ENCODE assay signal across 33 cellular contexts in the genomic region with DNA sequence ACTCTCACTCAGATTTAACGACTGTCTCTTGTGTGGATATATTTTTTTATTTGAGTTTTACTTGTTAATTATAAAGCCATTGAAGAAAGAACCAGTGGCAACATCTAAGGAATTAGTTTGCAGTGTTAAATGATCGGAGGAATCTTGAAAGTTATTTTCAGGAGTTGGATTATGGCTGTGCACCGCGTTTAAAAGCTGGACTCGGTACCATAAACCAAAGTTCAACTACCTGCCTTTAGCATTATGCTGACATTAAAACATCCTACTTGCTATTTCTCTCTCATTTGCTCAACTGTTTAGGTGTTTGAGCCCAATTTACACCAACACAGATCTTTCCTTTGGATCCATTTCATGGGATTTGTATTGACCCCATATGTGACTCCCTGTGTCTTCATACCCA.
"Had no signal": no experiment of that assay in that cellular context is flagged by ENCODE, and none has a peak within 500 bp of the region (broad histone marks: within the 10 kb centered on the region; RNA-seq: fewer than 3 reads in every experiment).

No MANE protein-coding gene starts in this region.

- H3K27ac ChIP-seq: adrenal gland, ascending aorta, body of pancreas, brain microvascular endothelial cell, breast epithelium, cardiac muscle cell had no signal

- H3K4me1 ChIP-seq: adrenal gland, ascending aorta, body of pancreas, breast epithelium had no signal

- DNase-seq: activated effector memory CD4-positive, alpha-beta T cell treated with anti-CD3 and anti-CD28 coated beads, Interleukin-2, amount 50 U/mL, for 16 hours; activated effector memory CD4-positive, alpha-beta T cell treated with Interleukin-2 at 50 U/mL for 16 hours; activated gamma-delta T cell; activated gamma-delta T cell treated with Interleukin-2 at 50 U/mL for 16 hours; activated naive CD4-positive, alpha-beta T cell; activated naive CD4-positive, alpha-beta T cell treated with anti-CD3 and anti-CD28 coated beads for 36 hours; activated naive CD4-positive, alpha-beta T cell treated with anti-CD3 and anti-CD28 coated beads, Interleukin-2, amount 10 ng/mL, durations not matched to agents 7 days and 5 days; activated naive CD4-positive, alpha-beta T cell treated with anti-CD3 and anti-CD28 coated beads, Interleukin-2, amount 50 U/mL, for 16 hours; activated naive CD4-positive, alpha-beta T cell treated with Interleukin-2 at 50 U/mL for 16 hours; activated naive CD8-positive, alpha-beta T cell treated with anti-CD3 and anti-CD28 coated beads for 36 hours; activated naive CD8-positive, alpha-beta T cell treated with anti-CD3 and anti-CD28 coated beads, Interleukin-2, amount 10 ng/mL, durations not matched to agents 7 days and 5 days; activated naive CD8-positive, alpha-beta T cell treated with anti-CD3 and anti-CD28 coated beads, Interleukin-2, amount 50 U/mL, for 24 hours; activated T-cell treated with anti-CD3 and anti-CD28 coated beads for 4 hours; activated T-cell treated with anti-CD3 and anti-CD28 coated beads, Interleukin-2, amount 50 U/mL, for 1 hour; activated T-cell treated with anti-CD3 and anti-CD28 coated beads, Interleukin-2, amount 50 U/mL, for 24 hours; activated T-cell treated with anti-CD3 and anti-CD28 coated beads, Interleukin-2, amount 50 U/mL, for 4 hours; activated T-cell treated with anti-CD3 and anti-CD28 coated beads, Interleukin-2, amount 50 U/mL, for 48 hours; activated T-cell treated with anti-CD3 and anti-CD28 coated beads, Interleukin-2, amount 50 U/mL, for 72 hours; adrenal gland; amniotic stem cell; amygdala; anterior cingulate cortex; aorta; body of pancreas; brain microvascular endothelial cell; caudate nucleus; central memory CD4-positive, alpha-beta T cell; cerebellar nuclear complex had no signal

- H3K4me3 ChIP-seq: adrenal gland, ascending aorta, body of pancreas, breast epithelium, cardiac muscle cell had no signal

- ATAC-seq: activated naive CD4-positive, alpha-beta T cell treated with anti-CD3 and anti-CD28 coated beads, Interleukin-2, amount 50 U/mL, for 72 hours; activated naive CD8-positive, alpha-beta T cell treated with anti-CD3 and anti-CD28 coated beads, Interleukin-2, amount 50 U/mL, for 24 hours; activated T-cell treated with anti-CD3 and anti-CD28 coated beads, Interleukin-2, amount 50 U/mL, for 4 hours; activated T-cell treated with anti-CD3 and anti-CD28 coated beads, Interleukin-2, amount 50 U/mL, for 72 hours; activated T-helper 17 cell treated with anti-CD3 and anti-CD28 coated beads, Interleukin-2, amount 50 U/mL, for 72 hours; body of pancreas had no signal

- H3K27me3 ChIP-seq: adrenal gland, ascending aorta, body of pancreas, brain microvascular endothelial cell, breast epithelium, cardiac muscle cell had no signal

- H3K36me3 ChIP-seq: adrenal gland, ascending aorta, brain microvascular endothelial cell, breast epithelium, cardiac muscle cell had no signal

- H3K9me3 ChIP-seq: adrenal gland, body of pancreas had no signal
